ENCODE assay signal across 8 cellular contexts in genomic region chr13:110726726-110727125, GRCh38. TPM values are rescaled to one million over a fixed set of nuclear protein-coding genes. Genes with fewer than 3 reads are reported as not detected.
DNase-seq lines count a peak whose midpoint lies in the region; ATAC-seq and TF ChIP-seq lines count a peak whose summit lies in the region.

No MANE protein-coding gene starts in this region.

- H3K4me1 Mint-ChIP-seq in natural killer cell: peaks cover 30 to 36% of the 10 kb centered on the region in 2 donors

- intact Hi-C loops in natural killer cell (cut with micrococcal nuclease): loop anchor here (1.0 to 5.0 kb wide), 3 partner anchors 11 to 186 kb away; no protein-coding TSS in a partner anchor

- no peak for TF ChIP-seq CTCF in natural killer cell (IDR thresholded peaks at IDR 0.05)

- no peaks in the 10 kb centered on the region for H3K9me3 Mint-ChIP-seq in natural killer cell

- peak overlapping the region; percentile 75 to 82 for H3K27ac Mint-ChIP-seq in natural killer cell

- peak overlapping the region; percentile 91 for H3K4me3 Mint-ChIP-seq in natural killer cell

- DNase-seq in COLO668 (lab: John Stamatoyannopoulos, UW; ENCODE audit: unreplicated experiment): peak; percentile 39
- DNase-seq in activated CD4-positive, alpha-beta T cell treated with anti-CD3 and anti-CD28 coated beads, Interleukin-2, amount 50 U/mL, for 24 hours (ENCODE audit: low read depth in 1 of 2, low spot score in 1 of 2): peak; percentile 13 to 41
- DNase-seq in natural killer cell: peak; percentile 65
- no peak for DNase-seq in NCI-H446 treated with DMSO at 0.1 percent for 48 hours (lab: John Stamatoyannopoulos, UW)

- no peaks in the 10 kb centered on the region for H3K27me3 Mint-ChIP-seq in natural killer cell (ENCODE audit: low read depth in 2 of 2)

- H3K36me3 Mint-ChIP-seq in natural killer cell: no peaks in the 10 kb centered on the region

- ATAC-seq in HG03280 (IDR thresholded peaks at IDR 0.05; ENCODE audit: unreplicated experiment) (peak; percentile 55), natural killer cell (peak; percentile 86 to 97 (median 89)), HG02678 (IDR thresholded peaks at IDR 0.05; ENCODE audit: unreplicated experiment) (no peak), GM19395 (IDR thresholded peaks at IDR 0.05; ENCODE audit: unreplicated experiment) (no peak), HG03025 (IDR thresholded peaks at IDR 0.05; ENCODE audit: low FRiP score, unreplicated experiment) (no peak)

RNA-seq across cellular contexts. Expression of gene ING1, which starts 13.2 kb away (rescaled TPM):
- 10 to 100 TPM; 12.6 to 22.5 (median 15.5) TPM for total RNA-seq in natural killer cell

RNA-seq across cellular contexts. Expression of gene CARS2, which starts 20.8 kb away (rescaled TPM):
- 10 to 100 TPM; 65.3 to 77.3 (median 73.0) TPM for total RNA-seq in natural killer cell

Comparison
In these comparisons a context has a peak if more than half of its experiments do, and no peak if none do; other contexts are left out.
1. ATAC-seq: peak in HG03280 (single experiment) and natural killer cell (3 of 3); none in HG02678 (single experiment), GM19395 (single experiment) and HG03025 (single experiment).